Comparison of ENCODE assay signal across 9 cellular contexts in the genomic region with DNA sequence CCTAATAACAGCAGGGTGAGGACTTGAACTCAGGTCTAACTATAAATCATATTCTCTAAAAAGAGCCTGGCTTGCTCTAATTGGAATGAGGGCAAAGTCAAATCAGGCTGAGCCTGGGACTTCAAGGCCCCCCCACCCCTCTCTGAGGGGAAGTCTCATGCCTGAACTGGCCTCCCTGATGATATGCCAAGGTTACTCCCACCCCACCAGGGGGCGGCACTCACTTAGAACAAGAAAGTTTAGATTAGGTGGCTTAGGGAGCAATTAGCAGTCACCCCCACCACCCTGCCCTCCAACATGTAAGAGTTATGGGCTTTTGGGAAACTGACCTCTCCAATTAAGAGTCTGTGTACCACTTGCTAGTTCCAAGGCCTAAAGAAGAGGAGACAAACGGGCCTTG. TPM values are rescaled to one million over a fixed set of nuclear protein-coding genes. Genes with fewer than 3 reads are reported as not detected.
A peak's percentile ranks its signal among the peaks of the same experiment; 100 is the strongest.
DNase-seq lines count a peak whose midpoint lies in the region; ATAC-seq and TF ChIP-seq lines count a peak whose summit lies in the region.
"Had no signal": no experiment of that assay in that cellular context is flagged by ENCODE, and none has a peak within 500 bp of the region (broad histone marks: within the 10 kb centered on the region; RNA-seq: fewer than 3 reads in every experiment).

No MANE protein-coding gene starts in this region.

- no peak for ATAC-seq in GM18858 (IDR thresholded peaks at IDR 0.05; ENCODE audit: unreplicated experiment)

- DNase-seq in ELF-1 (ENCODE audit: low read depth, low spot score) (peak; percentile 50), HL-60 (ENCODE audit: low read depth in 1 of 2, low spot score in 1 of 2) (peak in 1 of 2 experiments; percentile 78), T-helper 2 cell (peak; percentile 45 to 79 (median 70)), ascending aorta (ENCODE audit: low spot score in 2 of 2) (peak; percentile 37 to 78), inferior parietal cortex (ENCODE audit: extremely low spot score) (peak; percentile 29), HuH-7.5 (ENCODE audit: low spot score) (no peak)
- DNase-seq in stimulated activated CD4-positive, alpha-beta T cell treated with anti-CD3 and anti-CD28 coated beads, Interleukin-4, amount 100 ng/mL, for 1 hour = peak; percentile 76

- H3K4me3 ChIP-seq in HL-60 (replicated peaks; ENCODE audit: insufficient read depth, low read length) (no peak overlapping the region), ascending aorta (no peak overlapping the region)

- H3K27me3 ChIP-seq in HL-60 (ENCODE audit: insufficient read depth, poor library complexity, severe bottlenecking) (no peaks in the 10 kb centered on the region), ascending aorta (no peaks in the 10 kb centered on the region)

- no peaks in the 10 kb centered on the region for H3K9me3 ChIP-seq in ascending aorta
- H3K9me3 ChIP-seq: breast epithelium had no signal

- H3K27ac ChIP-seq in HL-60 (replicated peaks) (no peak overlapping the region), ascending aorta (no peak overlapping the region)

- H3K4me1 ChIP-seq in ascending aorta = peaks cover 0 to 4% of the 10 kb centered on the region in 2 donors
- H3K4me1 ChIP-seq: breast epithelium had no signal

- intact Hi-C loops in ascending aorta (cut with DNase I) = no loop called here

- TF ChIP-seq CTCF in HL-60 (IDR thresholded peaks at IDR 0.05; ENCODE audit: insufficient read depth, low read length) (peak; percentile 32), ascending aorta (IDR thresholded peaks at IDR 0.05) (peak; percentile 9 to 47 (median 34))

- H3K36me3 ChIP-seq in ascending aorta = no peaks in the 10 kb centered on the region
- H3K36me3 ChIP-seq: breast epithelium had no signal

RNA-seq across cellular contexts. Expression of gene FOXO4, which starts 2.7 kb away (rescaled TPM):
- total RNA-seq in ascending aorta = 8.0 TPM

RNA-seq across cellular contexts. Expression of gene CXorf65, which starts 8.2 kb away (rescaled TPM):
- total RNA-seq in ascending aorta = not detected
- total RNA-seq: breast epithelium had no signal

RNA-seq across cellular contexts. Expression of gene IL2RG, which starts 13.1 kb away (rescaled TPM):
- total RNA-seq in ascending aorta = 2.4 TPM

RNA-seq across cellular contexts. Expression of gene MED12, which starts 20.1 kb away (rescaled TPM):
- 36.9 TPM for total RNA-seq in ascending aorta

RNA-seq across cellular contexts. Expression of gene SNX12, which starts 30.2 kb away (rescaled TPM):
- 31.2 TPM for total RNA-seq in ascending aorta
